In the genomic region with DNA sequence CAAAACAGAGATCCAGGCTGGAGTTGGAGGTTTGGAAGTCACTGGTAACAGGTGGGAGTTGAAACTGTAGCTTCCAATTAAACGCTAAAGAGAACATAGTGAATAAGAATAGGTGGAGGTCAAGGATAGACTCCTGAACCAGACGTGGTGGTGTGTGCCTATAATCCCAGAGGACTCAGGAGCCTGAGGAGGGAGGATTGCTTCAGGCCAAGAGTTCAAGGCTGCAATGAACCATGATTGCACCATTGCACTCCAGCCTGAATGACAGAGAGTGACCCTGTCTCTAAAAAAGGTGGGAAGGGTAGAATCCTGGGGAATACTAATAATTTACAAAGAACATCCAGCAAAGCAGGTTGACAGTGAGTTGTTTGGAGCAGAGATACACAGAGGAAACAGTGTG, we compare ENCODE assay signal across 9 cellular contexts. TPM values are rescaled to one million over a fixed set of nuclear protein-coding genes. Genes with fewer than 3 reads are reported as not detected.
"Had no signal": no experiment of that assay in that cellular context is flagged by ENCODE, and none has a peak within 500 bp of the region (broad histone marks: within the 10 kb centered on the region; RNA-seq: fewer than 3 reads in every experiment).

No MANE protein-coding gene starts in this region.

- FAIRE-seq: G401.6, GM12878, GM12891, GM12892, GM18507, GM19239 had no signal

- DNase-seq: GDM1, GF-D8 had no signal

- ATAC-seq: GM12878 had no signal

- H3K4me3 ChIP-seq: GM12878 had no signal

RNA-seq across cellular contexts. Expression of gene NRSN1, which starts 13.6 kb away (rescaled TPM):
- total RNA-seq: G401, GM12878 had no signal
- polyA plus RNA-seq: GM12878 had no signal
